21 cellular contexts compared by ENCODE assay signal in genomic region chr3:23665741-23666140, GRCh38.
"Had no signal": no experiment of that assay in that cellular context is flagged by ENCODE, and none has a peak within 500 bp of the region (broad histone marks: within the 10 kb centered on the region; RNA-seq: fewer than 3 reads in every experiment).

No MANE protein-coding gene starts in this region.

- H3K36me3 ChIP-seq: esophagus squamous epithelium, neutrophil, pancreas, sigmoid colon, spleen had no signal

- H3K4me3 ChIP-seq: esophagus squamous epithelium, lung, pancreas, sigmoid colon, spleen had no signal

- H3K27me3 ChIP-seq: pancreas, sigmoid colon had no signal

- DNase-seq: activated CD4-positive, alpha-beta memory T cell treated with anti-CD3 and anti-CD28 coated beads for 36 hours; activated CD4-positive, alpha-beta T cell treated with anti-CD3 and anti-CD28 coated beads for 36 hours; activated naive CD4-positive, alpha-beta T cell; activated naive CD8-positive, alpha-beta T cell treated with anti-CD3 and anti-CD28 coated beads for 36 hours; activated T-cell treated with anti-CD3 and anti-CD28 coated beads for 4 hours; cerebellar nuclear complex; effector CD4-positive, alpha-beta T cell; esophagus squamous epithelium; foreskin melanocyte; kidney; pancreas; sigmoid colon; spleen; stimulated activated CD4-positive, alpha-beta T cell treated with anti-CD3 and anti-CD28 coated beads, Interleukin-4, amount 100 ng/mL, for 4 hours had no signal

- ATAC-seq: activated CD4-positive, alpha-beta T cell treated with anti-CD3 and anti-CD28 coated beads for 36 hours; left lobe of liver; natural killer cell treated with Interleukin-12 subunit alpha and Interleukin-12 subunit beta and Interleukin-15 and Interleukin-18, amount 100 ng/mL, for 72 hours; pancreas; stimulated activated memory B cell treated with anti-CD40 and anti-IgM and Interleukin-4, amounts not matched to agents 10 μg/mL and 1 μg/mL and 100 μg/mL, for 72 hours; WTC11 had no signal

- H3K27ac ChIP-seq: esophagus squamous epithelium, neutrophil, pancreas, sigmoid colon, spleen had no signal

- H3K9me3 ChIP-seq: esophagus squamous epithelium, neutrophil, pancreas, sigmoid colon, spleen had no signal

- H3K4me1 ChIP-seq: pancreas had no signal

- FAIRE-seq: kidney, pancreas, TTC549 had no signal
